Comparison of ENCODE assay signal across 22 cellular contexts in the genomic region with DNA sequence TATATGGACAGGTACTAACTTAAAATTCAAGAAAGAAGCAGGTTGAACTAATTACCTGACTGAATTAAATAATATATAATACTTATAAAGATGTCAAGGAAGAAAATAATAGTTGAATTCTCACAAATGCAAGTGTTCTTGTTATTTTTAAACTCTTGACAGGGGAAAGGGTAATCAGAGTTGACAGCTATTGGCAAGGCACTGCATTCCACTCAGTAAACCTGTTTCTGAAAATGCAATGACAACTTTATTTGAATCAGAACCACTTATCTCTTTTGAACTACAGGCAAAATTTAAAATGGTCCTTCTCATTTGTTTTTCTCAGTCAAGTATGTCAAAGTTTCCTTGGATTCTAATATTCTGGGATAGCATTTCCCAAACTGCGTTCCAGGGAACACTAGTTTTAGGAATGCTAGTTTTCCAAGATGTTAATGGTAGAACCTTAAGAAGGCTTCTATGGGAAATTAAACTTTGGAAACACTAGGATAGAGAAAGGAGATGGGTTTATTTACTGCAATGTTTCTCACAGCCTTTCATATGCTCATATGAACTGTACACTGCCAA.
"Had no signal": no experiment of that assay in that cellular context is flagged by ENCODE, and none has a peak within 500 bp of the region (broad histone marks: within the 10 kb centered on the region; RNA-seq: fewer than 3 reads in every experiment).

No MANE protein-coding gene starts in this region.

- DNase-seq: activated CD4-positive, alpha-beta T cell treated with anti-CD3 and anti-CD28 coated beads for 36 hours; activated CD8-positive, alpha-beta memory T cell treated with anti-CD3 and anti-CD28 coated beads, Interleukin-2, amount 50 U/mL, for 48 hours; activated CD8-positive, alpha-beta T cell treated with anti-CD3 and anti-CD28 coated beads, Interleukin-2, amount 10 ng/mL, durations not matched to agents 7 days and 5 days; activated naive CD4-positive, alpha-beta T cell treated with anti-CD3 and anti-CD28 coated beads, Interleukin-2, amount 50 U/mL, for 16 hours; activated naive CD8-positive, alpha-beta T cell treated with anti-CD3 and anti-CD28 coated beads, Interleukin-2, amount 10 ng/mL, durations not matched to agents 7 days and 5 days; activated T-cell treated with anti-CD3 and anti-CD28 coated beads, Interleukin-2, amount 50 U/mL, for 1 hour; aorta; body of pancreas; cerebellar nuclear complex; MG63; MV-4-11; NCI-H1092 treated with DMSO at 0.1 percent for 48 hours; NCI-H1417 treated with DMSO at 0.1 percent for 48 hours; NCI-H1694; NCI-H2029; NCI-H2107; NCI-H2171 treated with DMSO at 0.1 percent for 48 hours; NCI-H510A treated with DMSO at 0.1 percent for 48 hours; PC-3; SIG-M5; T-helper 1 cell; WERI-Rb-1 had no signal

- H3K9me3 ChIP-seq: body of pancreas, MG63 had no signal

- ATAC-seq: activated CD4-positive, alpha-beta T cell treated with anti-CD3 and anti-CD28 coated beads for 36 hours; activated CD8-positive, alpha-beta T cell treated with anti-CD3 and anti-CD28 coated beads, Interleukin-2, amount 10 ng/mL, durations not matched to agents 7 days and 5 days; body of pancreas; PC-3 had no signal

- H3K27me3 ChIP-seq: body of pancreas, MG63 had no signal

- H3K4me1 ChIP-seq: body of pancreas had no signal

- H3K4me3 ChIP-seq: body of pancreas, MG63 had no signal

- H3K36me3 ChIP-seq: MG63, WERI-Rb-1 had no signal

- H3K27ac ChIP-seq: body of pancreas, WERI-Rb-1 had no signal
